Comparison of ENCODE assay signal across 22 cellular contexts in the genomic region with DNA sequence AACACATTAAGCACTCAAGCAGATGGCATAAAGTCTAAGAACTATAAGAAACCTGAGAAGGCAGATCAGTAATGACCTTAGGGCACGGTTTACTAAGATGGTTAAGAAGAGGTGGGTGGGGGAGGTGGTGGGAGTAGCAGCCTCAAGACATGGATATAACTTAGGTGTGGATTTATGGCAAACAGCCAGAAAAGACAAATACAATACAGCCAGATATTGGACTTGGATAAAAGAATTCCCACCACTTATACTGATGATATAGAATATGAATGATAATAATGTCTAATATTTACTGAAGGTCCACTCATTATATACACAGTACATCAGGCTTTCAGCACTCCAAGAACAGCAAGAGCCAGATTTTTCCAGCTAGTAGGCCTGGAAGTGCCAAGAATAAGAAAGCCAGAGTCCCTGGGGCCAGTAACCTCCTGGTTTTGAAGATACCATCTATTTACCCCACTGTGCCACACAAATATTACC. TPM values are rescaled to one million over a fixed set of nuclear protein-coding genes. Genes with fewer than 3 reads are reported as not detected.
DNase-seq lines count a peak whose midpoint lies in the region; ATAC-seq and TF ChIP-seq lines count a peak whose summit lies in the region.
"Had no signal": no experiment of that assay in that cellular context is flagged by ENCODE, and none has a peak within 500 bp of the region (broad histone marks: within the 10 kb centered on the region; RNA-seq: fewer than 3 reads in every experiment).

No MANE protein-coding gene starts in this region.

- no peaks in the 10 kb centered on the region for H4K20me1 ChIP-seq in KMS-11 (ENCODE audit: insufficient read depth)
- 0 out of 2 replicates have a peak, but pooled peaks cover 4% of the 10 kb centered on the region for H4K20me1 ChIP-seq in PC-3 (ENCODE audit: low read length)

- CTCF ChIA-PET in PC-3 (lab: Charles Lee), result no interaction called here

- intact Hi-C loops in PC-3 (cut with micrococcal nuclease), result no loop called here
- intact Hi-C loops in esophagus squamous epithelium (cut with DNase I), result no loop called here

- DNase-seq in DMS 273 treated with DMSO at 0.1 percent for 48 hours (lab: John Stamatoyannopoulos, UW) (peak; percentile 51), PC-3 (peak; percentile 71), left kidney (ENCODE audit: low read depth, low spot score) (peak; percentile 73), esophagus squamous epithelium (lab: John Stamatoyannopoulos, UW) (no peak), erythroblast (lab: John Stamatoyannopoulos, UW) (no peak)
- DNase-seq in stimulated activated naive CD4-positive, alpha-beta T cell (lab: John Stamatoyannopoulos, UW), result no peak
- DNase-seq: activated CD4-positive, alpha-beta T cell treated with anti-CD3 and anti-CD28 coated beads for 36 hours; activated CD8-positive, alpha-beta memory T cell treated with anti-CD3 and anti-CD28 coated beads for 24 hours; activated T-cell treated with anti-CD3 and anti-CD28 coated beads, Interleukin-2, amount 50 U/mL, for 1 hour; CD4-positive, CD25-positive, alpha-beta regulatory T cell; colonic mucosa; effector memory CD8-positive, alpha-beta T cell; NCI-H1436 treated with DMSO at 0.1 percent for 48 hours; NCI-H774; pancreas; right cardiac atrium; Right ventricle myocardium superior; stimulated activated CD4-positive, alpha-beta T cell treated with anti-CD3 and anti-CD28 coated beads, Interleukin-4, amount 100 ng/mL, for 24 hours; stimulated activated naive CD4-positive, alpha-beta T cell treated with Interleukin-2 at 50 U/mL for 16 hours had no signal

- H3K79me2 ChIP-seq in KMS-11 (ENCODE audit: insufficient read depth, low read depth) (peaks cover 90% of the 10 kb centered on the region), PC-3 (ENCODE audit: low read length) (peaks cover 30% of the 10 kb centered on the region)

- H3K27ac ChIP-seq in KMS-11 (peak overlapping the region; percentile 76; the same call in 1 of the 2 replicates), PC-3 (ENCODE audit: low read length) (peak overlapping the region; percentile 89), esophagus squamous epithelium (no peak overlapping the region)
- H3K27ac ChIP-seq: colonic mucosa, gastroesophageal sphincter, pancreas, thoracic aorta had no signal

- H3K4me2 ChIP-seq in KMS-11 (peak overlapping the region; percentile 77), PC-3 (ENCODE audit: low read length) (peak overlapping the region; percentile 60)

- H3F3A ChIP-seq in PC-3 (ENCODE audit: low read length, unreplicated experiment), result no peaks in the 10 kb centered on the region

- no peaks in the 10 kb centered on the region for H3K9me2 ChIP-seq in PC-3 (replicated peaks; ENCODE audit: low read length)

- H3K27me3 ChIP-seq in KMS-11 (ENCODE audit: insufficient read depth, low read depth) (no peaks in the 10 kb centered on the region), PC-3 (ENCODE audit: low read length) (no peaks in the 10 kb centered on the region), esophagus squamous epithelium (no peaks in the 10 kb centered on the region)
- H3K27me3 ChIP-seq: colonic mucosa, gastroesophageal sphincter, pancreas had no signal

- POLR2A ChIA-PET in PC-3 (lab: Charles Lee; ENCODE audit: unreplicated experiment), result no interaction called here

- H3K9me3 ChIP-seq in PC-3 (ENCODE audit: low read length) (no peaks in the 10 kb centered on the region), esophagus squamous epithelium (no peaks in the 10 kb centered on the region)
- H3K9me3 ChIP-seq: colonic mucosa, gastroesophageal sphincter, pancreas, thoracic aorta had no signal

- no peak overlapping the region for H3K4me3 ChIP-seq in KMS-11 (IDR thresholded peaks at IDR 0.05; ENCODE audit: insufficient read depth, low read depth, low read length)
- no peak overlapping the region for H3K4me3 ChIP-seq in PC-3 (ENCODE audit: low read length)
- no peak overlapping the region for H3K4me3 ChIP-seq in esophagus squamous epithelium
- H3K4me3 ChIP-seq: colonic mucosa, gastroesophageal sphincter, pancreas, thoracic aorta had no signal

- ATAC-seq in PC-3, result peak; percentile 88
- ATAC-seq: activated CD4-positive, alpha-beta T cell treated with anti-CD3 and anti-CD28 coated beads for 36 hours; effector memory CD8-positive, alpha-beta T cell; gastroesophageal sphincter; pancreas had no signal

- TF ChIP-seq POLR2A in esophagus squamous epithelium (IDR thresholded peaks at IDR 0.05) (no peak), erythroblast (IDR thresholded peaks at IDR 0.05; ENCODE audit: low read length) (no peak)

- H3K4me1 ChIP-seq in KMS-11 (ENCODE audit: low read depth, poor library complexity, severe bottlenecking), result peaks cover 76% of the 10 kb centered on the region
- H3K4me1 ChIP-seq in PC-3 (ENCODE audit: insufficient read depth, low read length), result peaks cover 35% of the 10 kb centered on the region
- peaks cover 0 to 14% (median 0%) of the 10 kb centered on the region in 3 donors for H3K4me1 ChIP-seq in esophagus squamous epithelium
- H3K4me1 ChIP-seq: colonic mucosa had no signal

- H3K36me3 ChIP-seq in KMS-11 (ENCODE audit: insufficient read depth) (no peaks in the 10 kb centered on the region), PC-3 (ENCODE audit: low read depth, low read length) (no peaks in the 10 kb centered on the region), esophagus squamous epithelium (no peaks in the 10 kb centered on the region)
- H3K36me3 ChIP-seq: colonic mucosa, gastroesophageal sphincter, pancreas, thoracic aorta had no signal

- H3K9ac ChIP-seq in KMS-11 (no peak overlapping the region), PC-3 (ENCODE audit: low read length) (peak overlapping the region; percentile 57; the same call in 1 of the 2 replicates)

- BruUV-seq in PC-3 (replicated peaks; lab: Mats Ljungman, UMichigan), result no TSS peak

- no peak overlapping the region for H2AFZ ChIP-seq in KMS-11 (ENCODE audit: low read depth)
- no peak overlapping the region for H2AFZ ChIP-seq in PC-3 (ENCODE audit: low read length)

- WGBS in esophagus squamous epithelium, 2 donors, result 50 to 52% methylated on average over 1 of the region's 1 CpG

- no peak for TF ChIP-seq CTCF in KMS-11 (conservative IDR thresholded peaks at IDR 0.05; ENCODE audit: low read depth, low read length)
- no peak for TF ChIP-seq CTCF in PC-3 (conservative IDR thresholded peaks at IDR 0.05; ENCODE audit: low read depth, low read length)
- TF ChIP-seq CTCF in esophagus squamous epithelium (IDR thresholded peaks at IDR 0.05), result no peak

RNA-seq across cellular contexts. Expression of a gene that starts 11.9 kb away (rescaled TPM):
- total RNA-seq in PC-3 (2014; rRNA removed), result 10.7 and 11.2 TPM in 2 replicates
- total RNA-seq in esophagus squamous epithelium, result 10 to 100 TPM in 1 of 4 donors, 1 to 10 TPM in 3; 3.0 to 27.1 (median 9.1) TPM

Comparison
In these comparisons a context has a peak if more than half of its experiments do, and no peak if none do; other contexts are left out.
1. DNase-seq: peak in DMS 273 treated with DMSO at 0.1 percent for 48 hours (single experiment), PC-3 (single experiment) and left kidney (single experiment); none in esophagus squamous epithelium (single experiment), stimulated activated naive CD4-positive, alpha-beta T cell (0 of 6) and erythroblast (0 of 2).
2. H3K27ac ChIP-seq: peak in KMS-11 (single experiment) and PC-3 (single experiment); none in esophagus squamous epithelium (0 of 4).